ENCODE assay signal across 18 cellular contexts in genomic region chr10:3470191-3470590, GRCh38.
A peak's percentile ranks its signal among the peaks of the same experiment; 100 is the strongest.
DNase-seq lines count a peak whose midpoint lies in the region; ATAC-seq and TF ChIP-seq lines count a peak whose summit lies in the region.
"Had no signal": no experiment of that assay in that cellular context is flagged by ENCODE, and none has a peak within 500 bp of the region (broad histone marks: within the 10 kb centered on the region; RNA-seq: fewer than 3 reads in every experiment).

No MANE protein-coding gene starts in this region.

- ATAC-seq in stimulated activated naive CD8-positive, alpha-beta T cell treated with anti-CD3 and anti-CD28 coated beads, Interleukin-15, Interleukin-2, amounts not matched to agents 100 U/mL and 50 U/mL, for 24 hours = no peak
- no peak for ATAC-seq in stimulated activated naive CD8-positive, alpha-beta T cell treated with anti-CD3 and anti-CD28 coated beads, Interleukin-15, amount 100 ng/mL, for 72 hours
- ATAC-seq: GM23338 had no signal

- TF ChIP-seq CTCF in KMS-11 (conservative IDR thresholded peaks at IDR 0.05; ENCODE audit: low read depth, low read length) = no peak
- TF ChIP-seq CTCF in breast epithelium (IDR thresholded peaks at IDR 0.05) = no peak

- H3K27me3 Mint-ChIP-seq in stimulated activated naive CD8-positive, alpha-beta T cell treated with anti-CD3 and anti-CD28 coated beads, Interleukin-15, amount 100 ng/mL, for 72 hours = peaks cover 18% of the 10 kb centered on the region

- H3K4ac ChIP-seq in mesenchymal stem cell (ENCODE audit: low read depth in 1 of 2, low read length in 2 of 2) = peak overlapping the region; percentile 5 to 60

- H3K27ac ChIP-seq in KMS-11 = peak overlapping the region; percentile 93; the same call in 1 of the 2 replicates
- peak overlapping the region; percentile 91 to 96 for H3K27ac ChIP-seq in breast epithelium
- peak overlapping the region; percentile 41 for H3K27ac ChIP-seq in mesenchymal stem cell (ENCODE audit: low read length, poor library complexity, severe bottlenecking)
- H3K27ac ChIP-seq in subcutaneous abdominal adipose tissue (ENCODE audit: low read depth, low read length) = peak overlapping the region; percentile 95

- H3K27me3 ChIP-seq in KMS-11 (ENCODE audit: insufficient read depth, low read depth) (no peaks in the 10 kb centered on the region), breast epithelium (no peaks in the 10 kb centered on the region), mesenchymal stem cell (ENCODE audit: control insufficient read depth in 1 of 2, insufficient read depth in 1 of 2, low read length in 2 of 2) (no peaks in the 10 kb centered on the region), subcutaneous abdominal adipose tissue (ENCODE audit: control insufficient read depth in 5 of 5, insufficient read depth in 4 of 5, low read length in 5 of 5) (no peaks in the 10 kb centered on the region)
- H3K27me3 ChIP-seq: thyroid gland had no signal

- no peaks in the 10 kb centered on the region for H3K36me3 ChIP-seq in KMS-11 (ENCODE audit: insufficient read depth)
- H3K36me3 ChIP-seq in breast epithelium = no peaks in the 10 kb centered on the region
- H3K36me3 ChIP-seq in mesenchymal stem cell (ENCODE audit: control insufficient read depth in 1 of 2, insufficient read depth in 2 of 2, low read depth in 1 of 2, low read length in 2 of 2) = no peaks in the 10 kb centered on the region
- H3K36me3 ChIP-seq in subcutaneous abdominal adipose tissue (ENCODE audit: control insufficient read depth in 5 of 5, insufficient read depth in 5 of 5, low read length in 5 of 5) = no peaks in the 10 kb centered on the region
- H3K36me3 ChIP-seq: thyroid gland had no signal

- H2BK12ac ChIP-seq in mesenchymal stem cell (ENCODE audit: low read length in 2 of 2) = peak overlapping the region; percentile 79 to 96

- H2AFZ ChIP-seq in KMS-11 (ENCODE audit: low read depth) (no peak overlapping the region), mesenchymal stem cell (ENCODE audit: low read depth, low read length) (no peak overlapping the region)
- H2AFZ ChIP-seq: GM23338 had no signal

- H3K27ac Mint-ChIP-seq in stimulated activated naive CD8-positive, alpha-beta T cell treated with anti-CD3 and anti-CD28 coated beads, Interleukin-15, amount 100 ng/mL, for 72 hours = no peak overlapping the region
- H3K27ac Mint-ChIP-seq: GM23338 had no signal

- no peak overlapping the region for H3K23ac ChIP-seq in mesenchymal stem cell (ENCODE audit: low read length in 2 of 2)

- H2BK5ac ChIP-seq in mesenchymal stem cell (ENCODE audit: low read depth, low read length, poor library complexity, severe bottlenecking) = no peak overlapping the region

- WGBS in mesenchymal stem cell = 91% methylated on average over 11 of the region's 11 CpGs

- H4K20me1 ChIP-seq in KMS-11 (ENCODE audit: insufficient read depth) = no peaks in the 10 kb centered on the region

- no peaks in the 10 kb centered on the region for H3K9me3 Mint-ChIP-seq in stimulated activated naive CD8-positive, alpha-beta T cell treated with anti-CD3 and anti-CD28 coated beads, Interleukin-15, amount 100 ng/mL, for 72 hours
- H3K9me3 Mint-ChIP-seq: GM23338 had no signal

- peaks cover 58% of the 10 kb centered on the region for H3K4me1 ChIP-seq in KMS-11 (ENCODE audit: low read depth, poor library complexity, severe bottlenecking)
- peaks cover 7 to 17% of the 10 kb centered on the region in 2 donors for H3K4me1 ChIP-seq in breast epithelium
- H3K4me1 ChIP-seq in mesenchymal stem cell (ENCODE audit: control insufficient read depth, insufficient read depth, low read depth, low read length) = peaks cover 31% of the 10 kb centered on the region
- peaks cover 24 to 62% (median 57%) of the 10 kb centered on the region in 5 donors for H3K4me1 ChIP-seq in subcutaneous abdominal adipose tissue (ENCODE audit: control insufficient read depth in 5 of 5, insufficient read depth in 5 of 5, low read length in 5 of 5)

- DNase-seq in breast epithelium (ENCODE audit: low spot score in 2 of 2) = no peak
- DNase-seq in mesenchymal stem cell = no peak
- no peak for DNase-seq in stimulated activated naive CD8-positive, alpha-beta T cell treated with anti-CD3 and anti-CD28 coated beads, Interleukin-15, Interleukin-2, amounts not matched to agents 100 U/mL and 50 U/mL, for 24 hours
- no peak for DNase-seq in effector CD4-positive, alpha-beta T cell
- no peak for DNase-seq in stimulated activated naive CD8-positive, alpha-beta T cell treated with anti-CD3 and anti-CD28 coated beads, Interleukin-15, amount 100 ng/mL, for 72 hours
- no peak for DNase-seq in activated T-cell treated with anti-CD3 and anti-CD28 coated beads for 4 hours
- DNase-seq: activated CD4-positive, alpha-beta T cell treated with anti-CD3 and anti-CD28 coated beads, Interleukin-2, amount 10 ng/mL, durations not matched to agents 24 days and 14 days; activated naive CD4-positive, alpha-beta T cell treated with anti-CD3 and anti-CD28 coated beads, Interleukin-2, amount 50 U/mL, for 16 hours; dermis blood vessel endothelial cell; DMS 273 treated with DMSO at 0.1 percent for 48 hours; midbrain; NCI-H1092; NCI-H774; stimulated activated CD4-positive, alpha-beta T cell treated with anti-CD3 and anti-CD28 coated beads, Interleukin-4, amount 100 ng/mL, for 1 hour; thyroid gland had no signal

- H3K9me3 ChIP-seq in breast epithelium (no peaks in the 10 kb centered on the region), mesenchymal stem cell (ENCODE audit: control insufficient read depth, low read length) (no peaks in the 10 kb centered on the region), subcutaneous abdominal adipose tissue (ENCODE audit: control insufficient read depth in 5 of 5, low read length in 5 of 5) (no peaks in the 10 kb centered on the region)
- H3K9me3 ChIP-seq: thyroid gland had no signal

- peaks cover 41% of the 10 kb centered on the region for H3K4me1 Mint-ChIP-seq in stimulated activated naive CD8-positive, alpha-beta T cell treated with anti-CD3 and anti-CD28 coated beads, Interleukin-15, amount 100 ng/mL, for 72 hours

- peak overlapping the region; percentile 45 for H4K91ac ChIP-seq in mesenchymal stem cell (ENCODE audit: low read length)

- H3K4me3 Mint-ChIP-seq in stimulated activated naive CD8-positive, alpha-beta T cell treated with anti-CD3 and anti-CD28 coated beads, Interleukin-15, amount 100 ng/mL, for 72 hours = no peak overlapping the region
- H3K4me3 Mint-ChIP-seq: GM23338 had no signal

- peak overlapping the region; percentile 86 for H2AK5ac ChIP-seq in mesenchymal stem cell (ENCODE audit: low read length, severe bottlenecking)

- no peak overlapping the region for H3K4me3 ChIP-seq in KMS-11 (IDR thresholded peaks at IDR 0.05; ENCODE audit: insufficient read depth, low read depth, low read length)
- no peak overlapping the region for H3K4me3 ChIP-seq in breast epithelium
- no peak overlapping the region for H3K4me3 ChIP-seq in mesenchymal stem cell (ENCODE audit: insufficient read depth in 1 of 2, low read depth in 1 of 2, low read length in 2 of 2)
- H3K4me3 ChIP-seq in subcutaneous abdominal adipose tissue (ENCODE audit: low read depth in 1 of 5, low read length in 5 of 5) = no peak overlapping the region
- H3K4me3 ChIP-seq: GM23338, thyroid gland had no signal

- no peak overlapping the region for H3K4me2 ChIP-seq in KMS-11
- no peak overlapping the region for H3K4me2 ChIP-seq in mesenchymal stem cell (ENCODE audit: low read length, poor library complexity, severe bottlenecking)
- H3K4me2 ChIP-seq: GM23338 had no signal

- H4K8ac ChIP-seq in mesenchymal stem cell (ENCODE audit: low read length) = no peak overlapping the region

- peak overlapping the region; percentile 76 to 86 for H3K18ac ChIP-seq in mesenchymal stem cell (ENCODE audit: low read depth in 1 of 2, low read length in 2 of 2)

- no peak for TF ChIP-seq POLR2A in breast epithelium (IDR thresholded peaks at IDR 0.05)

- H3K79me2 ChIP-seq in KMS-11 (ENCODE audit: insufficient read depth, low read depth) = no peaks in the 10 kb centered on the region

- H3K9ac ChIP-seq in KMS-11 (no peak overlapping the region), mesenchymal stem cell (ENCODE audit: low read length) (peak overlapping the region; percentile 97), subcutaneous abdominal adipose tissue (ENCODE audit: low read length in 5 of 5) (peak overlapping the region in 2 of 5 donors; percentile 26 to 89)

- no peak overlapping the region for H2BK120ac ChIP-seq in mesenchymal stem cell (ENCODE audit: low read depth, low read length)

- H3K14ac ChIP-seq in mesenchymal stem cell (ENCODE audit: low read length in 2 of 2) = peak overlapping the region in 1 of 2 experiments; percentile 23

- intact Hi-C loops in breast epithelium (cut with DNase I; ENCODE audit: low total_unique reads) = no loop called here

- H3K79me1 ChIP-seq in mesenchymal stem cell (replicated peaks; ENCODE audit: low read length, poor library complexity, severe bottlenecking) = peaks cover 3% of the 10 kb centered on the region

- H2BK15ac ChIP-seq in mesenchymal stem cell (ENCODE audit: low read depth, poor library complexity, severe bottlenecking) = no peak overlapping the region

Comparison
In these comparisons a context has a peak if more than half of its experiments do, and no peak if none do; other contexts are left out.
1. H3K27ac ChIP-seq: peak in every context shown above with its lines; median percentile 95 in subcutaneous abdominal adipose tissue; 94 in breast epithelium; 93 in KMS-11; 41 in mesenchymal stem cell.